In genomic region chr11:44758996-44759395, GRCh38 we compare ENCODE assay signal across 19 cellular contexts. TPM values are rescaled to one million over a fixed set of nuclear protein-coding genes. Genes with fewer than 3 reads are reported as not detected.
"Had no signal": no experiment of that assay in that cellular context is flagged by ENCODE, and none has a peak within 500 bp of the region (broad histone marks: within the 10 kb centered on the region; RNA-seq: fewer than 3 reads in every experiment).

No MANE protein-coding gene starts in this region.

- ATAC-seq: activated CD8-positive, alpha-beta T cell treated with anti-CD3 and anti-CD28 coated beads for 36 hours; activated T-cell treated with anti-CD3 and anti-CD28 coated beads, Interleukin-2, amount 50 U/mL, for 4 hours; body of pancreas; esophagus mucosa; left lobe of liver; stimulated activated naive CD8-positive, alpha-beta T cell treated with anti-CD3 and anti-CD28 coated beads, Interleukin-15, amount 100 ng/mL, for 72 hours had no signal

- H3K27me3 ChIP-seq: body of pancreas had no signal

- H3K4me3 ChIP-seq: body of pancreas had no signal

- H3K4me1 ChIP-seq: body of pancreas had no signal

- H3K27ac ChIP-seq: body of pancreas had no signal

- DNase-seq: activated B cell treated with CpG ODN at 0.5 μM for 24 hours; activated CD4-positive, alpha-beta T cell treated with anti-CD3 and anti-CD28 coated beads for 48 hours; activated CD8-positive, alpha-beta T cell treated with anti-CD3 and anti-CD28 coated beads for 36 hours; activated naive CD4-positive, alpha-beta T cell treated with anti-CD3 and anti-CD28 coated beads for 36 hours; activated T-cell treated with anti-CD3 and anti-CD28 coated beads, Interleukin-2, amount 50 U/mL, for 4 hours; body of pancreas; central memory CD4-positive, alpha-beta T cell; effector CD4-positive, alpha-beta T cell; hippocampal formation; mammary epithelial cell; occipital lobe; posterior cingulate gyrus; SK-N-SH; small intestine; stimulated activated CD4-positive, alpha-beta T cell treated with anti-CD3 and anti-CD28 coated beads, Interleukin-15, amount 100 ng/mL, for 24 hours; stimulated activated CD4-positive, alpha-beta T cell treated with anti-CD3 and anti-CD28 coated beads, Interleukin-2, amount 100 ng/mL, for 48 hours; stimulated activated naive CD8-positive, alpha-beta T cell treated with anti-CD3 and anti-CD28 coated beads, Interleukin-15, amount 100 ng/mL, for 72 hours had no signal

RNA-seq across cellular contexts. Expression of gene TSPAN18, which starts 32.2 kb away (rescaled TPM):
- total RNA-seq: mammary epithelial cell had no signal
